ENCODE assay signal across 15 cellular contexts in genomic region chr3:190076138-190076537, GRCh38. TPM values are rescaled to one million over a fixed set of nuclear protein-coding genes. Genes with fewer than 3 reads are reported as not detected.
A peak's percentile ranks its signal among the peaks of the same experiment; 100 is the strongest.
DNase-seq lines count a peak whose midpoint lies in the region; ATAC-seq and TF ChIP-seq lines count a peak whose summit lies in the region.
"Had no signal": no experiment of that assay in that cellular context is flagged by ENCODE, and none has a peak within 500 bp of the region (broad histone marks: within the 10 kb centered on the region; RNA-seq: fewer than 3 reads in every experiment).

No MANE protein-coding gene starts in this region.

- H3K27me3 ChIP-seq in cardiac muscle cell, result no peaks in the 10 kb centered on the region
- H3K27me3 ChIP-seq: right atrium auricular region, suprapubic skin had no signal

- H3K4me1 ChIP-seq in cardiac muscle cell (ENCODE audit: low read depth), result peaks cover 30% of the 10 kb centered on the region

- no peaks in the 10 kb centered on the region for H3K9me3 ChIP-seq in cardiac muscle cell (ENCODE audit: low read depth)
- H3K9me3 ChIP-seq: right atrium auricular region, suprapubic skin had no signal

- DNase-seq in cardiac muscle cell (ENCODE audit: low read depth in 1 of 2, low spot score in 1 of 2), result peak in 1 of 2 donors; percentile 44
- DNase-seq in cardiac septum (ENCODE audit: low spot score), result no peak
- no peak for DNase-seq in epithelial cell of prostate (ENCODE audit: low read depth, low spot score)
- DNase-seq in midbrain (lab: John Stamatoyannopoulos, UW), result peak; percentile 40
- DNase-seq in T-helper 9 cell, result no peak
- DNase-seq in NCI-H187 (lab: John Stamatoyannopoulos, UW), result no peak
- DNase-seq: activated CD8-positive, alpha-beta memory T cell treated with anti-CD3 and anti-CD28 coated beads, Interleukin-2, amount 10 ng/mL, durations not matched to agents 7 days and 5 days; effector CD4-positive, alpha-beta T cell; NCI-H1048; NCI-H510A treated with DMSO at 0.1 percent for 48 hours; SIG-M5 had no signal

- H3K36me3 ChIP-seq in cardiac muscle cell, result no peaks in the 10 kb centered on the region
- H3K36me3 ChIP-seq: right atrium auricular region, suprapubic skin had no signal

- H3K27ac ChIP-seq in cardiac muscle cell (peak overlapping the region; percentile 55), epithelial cell of prostate (peak overlapping the region; percentile 67)
- H3K27ac ChIP-seq: suprapubic skin had no signal

- intact Hi-C loops in cardiac septum (cut with DNase I), result loop anchor here (5.0 kb wide), 1 partner anchor 59 kb away; no protein-coding TSS in a partner anchor

- ATAC-seq in HG02973 (IDR thresholded peaks at IDR 0.05; ENCODE audit: unreplicated experiment), result no peak
- ATAC-seq in GM18861 (IDR thresholded peaks at IDR 0.05; ENCODE audit: unreplicated experiment), result no peak
- ATAC-seq: activated CD8-positive, alpha-beta memory T cell treated with anti-CD3 and anti-CD28 coated beads, Interleukin-2, amount 10 ng/mL, durations not matched to agents 7 days and 5 days had no signal

- TF ChIP-seq CTCF in cardiac muscle cell (IDR thresholded peaks at IDR 0.05; ENCODE audit: low read depth, low read length), result no peak

- H3K4me3 ChIP-seq in cardiac muscle cell, result no peak overlapping the region
- H3K4me3 ChIP-seq: right atrium auricular region, suprapubic skin had no signal

RNA-seq across cellular contexts. Expression of gene P3H2, which starts 44.6 kb away (rescaled TPM):
- total RNA-seq in cardiac muscle cell (45.3 and 56.7 TPM in 2 replicates), cardiac septum (17.7 TPM)
- 56.8 and 72.8 TPM in 2 replicates for polyA plus RNA-seq in cardiac muscle cell
- total RNA-seq: activated CD8-positive, alpha-beta memory T cell treated with anti-CD3 and anti-CD28 coated beads, Interleukin-2, amount 10 ng/mL, durations not matched to agents 7 days and 5 days had no signal
